23 cellular contexts compared by ENCODE assay signal in genomic region chr22:35417606-35418005, GRCh38. TPM values are rescaled to one million over a fixed set of nuclear protein-coding genes. Genes with fewer than 3 reads are reported as not detected.
DNase-seq lines count a peak whose midpoint lies in the region; ATAC-seq and TF ChIP-seq lines count a peak whose summit lies in the region.
"Had no signal": no experiment of that assay in that cellular context is flagged by ENCODE, and none has a peak within 500 bp of the region (broad histone marks: within the 10 kb centered on the region; RNA-seq: fewer than 3 reads in every experiment).

No MANE protein-coding gene starts in this region.

- no peaks in the 10 kb centered on the region for H3F3A ChIP-seq in PC-3 (ENCODE audit: low read length, unreplicated experiment)

- BruUV-seq in PC-3 (replicated peaks; lab: Mats Ljungman, UMichigan), result no TSS peak

- TF ChIP-seq CTCF in PC-3 (conservative IDR thresholded peaks at IDR 0.05; ENCODE audit: low read depth, low read length) (no peak), osteoblast (IDR thresholded peaks at IDR 0.05; ENCODE audit: extremely low read depth, low read depth, low read length) (no peak)

- H3K4me3 ChIP-seq in BLaER1 treated with 17β-estradiol and CSF1 and Interleukin-3, amounts not matched to agents 10 nM and 100 nM, result no peak overlapping the region
- H3K4me3 ChIP-seq in PC-3 (ENCODE audit: low read length) (no peak overlapping the region), osteoblast (ENCODE audit: insufficient read depth, low read length) (no peak overlapping the region)
- H3K4me3 ChIP-seq: GM23338, HAP-1, K562 had no signal

- DNase-seq in PC-3, result no peak
- no peak for DNase-seq in epithelial cell of prostate (ENCODE audit: low read depth, low spot score)
- peak; percentile 47 for DNase-seq in osteoblast (ENCODE audit: insufficient read length, low spot score, missing footprints)
- no peak for DNase-seq in HEK293T (ENCODE audit: extremely low spot score)
- DNase-seq in NCI-H128 (lab: John Stamatoyannopoulos, UW; ENCODE audit: unreplicated experiment), result no peak
- DNase-seq: ACHN; BE2C; CD4-positive, CD25-positive, alpha-beta regulatory T cell; Kasumi-1; MV-4-11; NCI-H1105; NCI-H146; NCI-H1930; NCI-H2107; NCI-H526; NCI-H82; NK-92 treated with Interleukin-12 subunit alpha and Interleukin-12 subunit beta, amount 100 ng/mL, for 24 hours; SK-N-SH had no signal

- intact Hi-C loops in PC-3 (cut with micrococcal nuclease), result no loop called here

- H3K79me2 ChIP-seq in PC-3 (ENCODE audit: low read length), result no peaks in the 10 kb centered on the region
- H3K79me2 ChIP-seq in osteoblast (ENCODE audit: insufficient read depth, low read length), result no peaks in the 10 kb centered on the region

- H4K20me1 ChIP-seq in BLaER1 treated with 17β-estradiol and CSF1 and Interleukin-3, amounts not matched to agents 10 nM and 100 nM, result peaks cover 0 to 81% (median 51%) of the 10 kb centered on the region in 11 experiments; a peak in 17 of 22 replicates
- H4K20me1 ChIP-seq in PC-3 (ENCODE audit: low read length) (no peaks in the 10 kb centered on the region), osteoblast (ENCODE audit: insufficient read depth, low read length) (no peaks in the 10 kb centered on the region)

- H3K9me2 ChIP-seq in PC-3 (replicated peaks; ENCODE audit: low read length), result no peaks in the 10 kb centered on the region
- H3K9me2 ChIP-seq: SK-N-SH had no signal

- peak overlapping the region in 4 of 11 experiments; percentile 11 to 48 (median 24); a peak in 3 of 22 replicates for H3K4me2 ChIP-seq in BLaER1 treated with 17β-estradiol and CSF1 and Interleukin-3, amounts not matched to agents 10 nM and 100 nM
- H3K4me2 ChIP-seq in PC-3 (ENCODE audit: low read length), result no peak overlapping the region
- no peak overlapping the region for H3K4me2 ChIP-seq in osteoblast (ENCODE audit: insufficient read depth, low read length)
- H3K4me2 ChIP-seq: GM23338, SK-N-SH had no signal

- POLR2A ChIA-PET in PC-3 (lab: Charles Lee; ENCODE audit: unreplicated experiment), result no interaction called here
- POLR2A ChIA-PET in HEK293T (lab: Yijun Ruan, JAX), result no interaction called here

- H3K36me3 ChIP-seq in BLaER1 treated with 17β-estradiol and CSF1 and Interleukin-3, amounts not matched to agents 10 nM and 100 nM, result peaks cover 96 to 100% (median 99%) of the 10 kb centered on the region in 11 experiments
- H3K36me3 ChIP-seq in PC-3 (ENCODE audit: low read depth, low read length), result peaks cover 20% of the 10 kb centered on the region
- H3K36me3 ChIP-seq in osteoblast (ENCODE audit: insufficient read depth, low read length), result peaks cover 31% of the 10 kb centered on the region

- peaks cover 0 to 33% (median 12%) of the 10 kb centered on the region in 10 experiments; a peak in 14 of 20 replicates for H3K4me1 ChIP-seq in BLaER1 treated with 17β-estradiol and CSF1 and Interleukin-3, amounts not matched to agents 10 nM and 100 nM
- peaks cover 6% of the 10 kb centered on the region for H3K4me1 ChIP-seq in PC-3 (ENCODE audit: insufficient read depth, low read length)
- peaks cover 3% of the 10 kb centered on the region for H3K4me1 ChIP-seq in osteoblast (ENCODE audit: insufficient read depth, low read length)
- H3K4me1 ChIP-seq: BE2C, HAP-1 had no signal

- CTCF ChIA-PET in PC-3 (lab: Charles Lee), result interaction anchor here (0.6 kb wide), 1 partner anchor 12 kb away, joined by 3 read pairs; no protein-coding TSS in a partner anchor
- CTCF ChIA-PET in HEK293T (lab: Yijun Ruan, JAX), result no interaction called here

- peak overlapping the region in 3 of 11 experiments; percentile 8 to 23 (median 17); a peak in 4 of 22 replicates for H3K9ac ChIP-seq in BLaER1 treated with 17β-estradiol and CSF1 and Interleukin-3, amounts not matched to agents 10 nM and 100 nM
- no peak overlapping the region for H3K9ac ChIP-seq in PC-3 (ENCODE audit: low read length)
- H3K9ac ChIP-seq: SK-N-SH had no signal

- H3K27ac ChIP-seq in BLaER1 treated with 17β-estradiol and CSF1 and Interleukin-3, amounts not matched to agents 10 nM and 100 nM, result peak overlapping the region in 6 of 11 experiments; percentile 2 to 53 (median 34); a peak in 6 of 22 replicates
- H3K27ac ChIP-seq in PC-3 (ENCODE audit: low read length), result peak overlapping the region; percentile 37
- H3K27ac ChIP-seq in epithelial cell of prostate, result peak overlapping the region; percentile 27
- H3K27ac ChIP-seq in osteoblast (ENCODE audit: low read depth, low read length), result peak overlapping the region; percentile 10

- H2AFZ ChIP-seq in PC-3 (ENCODE audit: low read length) (no peak overlapping the region), osteoblast (ENCODE audit: low read length) (no peak overlapping the region)
- H2AFZ ChIP-seq: GM23338 had no signal

- ATAC-seq in PC-3, result no peak; the same call in 1 of the 2 replicates
- no peak for ATAC-seq in GM19328 (IDR thresholded peaks at IDR 0.05; ENCODE audit: unreplicated experiment)
- ATAC-seq: GM23338, K562 had no signal

- no peaks in the 10 kb centered on the region for H3K27me3 ChIP-seq in BLaER1 treated with 17β-estradiol and CSF1 and Interleukin-3, amounts not matched to agents 10 nM and 100 nM
- no peaks in the 10 kb centered on the region for H3K27me3 ChIP-seq in PC-3 (ENCODE audit: low read length)
- no peaks in the 10 kb centered on the region for H3K27me3 ChIP-seq in osteoblast (ENCODE audit: insufficient read depth, low read length)
- H3K27me3 ChIP-seq: BE2C had no signal

- H3K9me3 ChIP-seq in BLaER1 treated with 17β-estradiol and CSF1 and Interleukin-3, amounts not matched to agents 10 nM and 100 nM (replicated peaks in 1 of 11), result no peaks in the 10 kb centered on the region
- H3K9me3 ChIP-seq in PC-3 (ENCODE audit: low read length) (no peaks in the 10 kb centered on the region), osteoblast (ENCODE audit: low read depth, low read length) (no peaks in the 10 kb centered on the region)
- H3K9me3 ChIP-seq: BE2C, HAP-1, SK-N-SH had no signal

TF ChIP-seq in HEK293T, 16 proteins besides CTCF, POLR2A, EP300 and RAD21:
- TF ChIP-seq SUZ12 (IDR thresholded peaks at IDR 0.05) (no peak), TARDBP (IDR thresholded peaks at IDR 0.05) (no peak), ARNT (IDR thresholded peaks at IDR 0.05) (no peak), ZNF384 (IDR thresholded peaks at IDR 0.05) (no peak), HDGF (IDR thresholded peaks at IDR 0.05; ENCODE audit: borderline replicate concordance) (no peak), L3MBTL2 (conservative IDR thresholded peaks at IDR 0.05) (no peak), FOXM1 (IDR thresholded peaks at IDR 0.05; ENCODE audit: borderline replicate concordance) (no peak), FOXK2 (IDR thresholded peaks at IDR 0.05) (no peak), ELF4 (IDR thresholded peaks at IDR 0.05) (no peak), CTBP1 (IDR thresholded peaks at IDR 0.05; ENCODE audit: borderline replicate concordance) (no peak), LEF1 (IDR thresholded peaks at IDR 0.05; ENCODE audit: borderline replicate concordance) (no peak), NFRKB (IDR thresholded peaks at IDR 0.05) (no peak), SP1 (IDR thresholded peaks at IDR 0.05) (no peak), PKNOX1 (IDR thresholded peaks at IDR 0.05) (no peak), FOXA1 (IDR thresholded peaks at IDR 0.05) (no peak), BHLHE40 (IDR thresholded peaks at IDR 0.05; ENCODE audit: borderline replicate concordance) (no peak)

RNA-seq across cellular contexts. Expression of gene MCM5, which starts 17.7 kb away (rescaled TPM):
- total RNA-seq in PC-3 (2014; rRNA removed), result 112 and 131 TPM in 2 replicates
- 12.7 and 13.6 TPM in 2 replicates for total RNA-seq in osteoblast

RNA-seq across cellular contexts. Expression of gene HMOX1, which starts 36.7 kb away (rescaled TPM):
- total RNA-seq in PC-3 (2014; rRNA removed) (14.5 and 16.5 TPM in 2 replicates), osteoblast (411 and 475 TPM in 2 replicates)
- total RNA-seq: CD4-positive, CD25-positive, alpha-beta regulatory T cell; K562 had no signal

Comparison
In these comparisons a context has a peak if more than half of its experiments do, and no peak if none do; other contexts are left out.
1. RNA of gene HMOX1, which starts 36.7 kb away (total RNA-seq): 411 to 475 TPM in osteoblast; 14.5 to 16.5 TPM in PC-3; every median in the first group is over 10 times any median in the second.
2. Peak in every context shown above with its lines, with median percentiles within 50 percentile points of each other: H3K27ac ChIP-seq.